Comparison of ENCODE assay signal across 1 cellular context in genomic region chr6:74607934-74608333, GRCh38.
TF ChIP-seq lines count a peak whose summit lies in the region.

No MANE protein-coding gene starts in this region.

TF ChIP-seq in WTC11, 78 proteins besides CTCF, POLR2A, EP300 and RAD21 (continued from another document):
- no peak for TF ChIP-seq ZNF532 (CRISPR knock-in tag; IDR thresholded peaks at IDR 0.05; ENCODE audit: borderline replicate concordance)
- no peak for TF ChIP-seq GABPB1 (CRISPR knock-in tag; IDR thresholded peaks at IDR 0.05)
